Comparison of ENCODE assay signal across 7 cellular contexts in the genomic region with DNA sequence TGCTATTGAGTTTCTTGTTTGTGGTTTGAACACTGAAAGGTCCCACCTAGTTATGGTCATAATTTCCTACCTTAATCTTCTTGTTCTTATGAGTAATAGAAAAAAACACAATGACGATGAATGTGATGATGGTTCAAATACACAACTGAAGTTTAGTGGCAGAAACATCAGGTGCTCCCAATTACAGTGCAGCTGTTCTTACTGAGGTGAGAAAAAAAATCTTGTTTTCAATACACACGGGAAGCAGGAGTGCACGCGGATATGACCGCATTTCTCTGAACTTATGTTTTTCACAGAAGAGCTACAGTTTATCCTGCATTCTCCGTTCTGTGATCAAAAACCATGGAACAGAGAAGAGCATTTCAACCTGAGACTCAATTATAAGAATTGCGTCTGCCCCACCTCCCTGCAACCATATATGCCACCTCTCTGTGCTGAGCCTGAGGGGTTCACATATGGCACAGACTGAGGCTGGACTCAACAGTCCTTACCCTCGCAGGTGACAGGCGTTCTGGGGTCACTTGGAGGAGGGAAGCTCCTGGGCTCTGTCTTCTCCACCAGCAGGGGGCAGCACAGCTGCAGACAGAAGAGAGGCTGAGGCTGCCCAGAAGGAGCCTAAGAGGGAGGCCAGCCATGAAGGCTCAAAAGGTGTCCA.
DNase-seq lines count a peak whose midpoint lies in the region; ATAC-seq and TF ChIP-seq lines count a peak whose summit lies in the region.

No MANE protein-coding gene starts in this region.

- H2AFZ ChIP-seq in MM.1S (ENCODE audit: low read length) = no peak overlapping the region

- H3F3A ChIP-seq in MM.1S (ENCODE audit: insufficient read depth, low read length) = no peaks in the 10 kb centered on the region

- 66 to 68% methylated on average over 9 of the region's 9 CpGs for WGBS in lung, 2 donors

- no peaks in the 10 kb centered on the region for H3K9me3 ChIP-seq in MM.1S (replicated peaks; ENCODE audit: insufficient read depth, low read length)
- H3K9me3 ChIP-seq in lung (ENCODE audit: control insufficient read depth in 2 of 2, insufficient read depth in 1 of 2, low read length in 1 of 2) = no peaks in the 10 kb centered on the region

- H3K27ac Mint-ChIP-seq in WTC11 = no peak overlapping the region

- CTCF ChIA-PET in WTC11 (lab: Charles Lee) = interaction anchor here (0.6 to 8.5 kb wide), 58 partner anchors 8 to 794 kb away, joined by 3 to 125 read pairs (median 4); partner anchors contain the start of genes RSPH14 and ZNF280B

- H3K27me3 Mint-ChIP-seq in WTC11 (ENCODE audit: low read depth) = peaks cover 88% of the 10 kb centered on the region

- H3K27ac ChIP-seq in MM.1S (ENCODE audit: low read length) = no peak overlapping the region
- H3K27ac ChIP-seq in lung (ENCODE audit: low read depth in 1 of 2, low read length in 1 of 2) = no peak overlapping the region

- H3K9me3 Mint-ChIP-seq in WTC11 = no peaks in the 10 kb centered on the region

- H3K36me3 Mint-ChIP-seq in WTC11 = no peaks in the 10 kb centered on the region

- no peak overlapping the region for H3K4me3 Mint-ChIP-seq in WTC11

- H4K20me1 ChIP-seq in MM.1S (ENCODE audit: insufficient read depth, low read length) = no peaks in the 10 kb centered on the region

- peak; percentile 90 for ATAC-seq in WTC11
- no peak for ATAC-seq in lung (ENCODE audit: insufficient read depth, low FRiP score)

- H3K4me1 Mint-ChIP-seq in WTC11 = no peaks in the 10 kb centered on the region

- H3K36me3 ChIP-seq in MM.1S (replicated peaks; ENCODE audit: insufficient read depth, low read length) (no peaks in the 10 kb centered on the region), lung (ENCODE audit: control insufficient read depth in 2 of 2, insufficient read depth in 2 of 2, low read length in 2 of 2) (no peaks in the 10 kb centered on the region)

- DNase-seq in GM10266 (ENCODE audit: extremely low spot score) (peak; percentile 38), MM.1S (peak; percentile 54), WTC11 (ENCODE audit: low spot score) (peak; percentile 82), lung (ENCODE audit: low spot score) (peak; percentile 48), NCI-H2081 treated with DMSO at 0.1 percent for 48 hours (lab: John Stamatoyannopoulos, UW) (no peak)
- DNase-seq in central memory CD4-positive, alpha-beta T cell = peak; percentile 66
- peak; percentile 24 to 26 for DNase-seq in stimulated activated CD8-positive, alpha-beta memory T cell treated with anti-CD3 and anti-CD28 coated beads, Interleukin-15, amount 100 ng/mL, for 4 hours (ENCODE audit: low read depth in 2 of 2)

- H3K79me2 ChIP-seq in MM.1S (ENCODE audit: low read length) = no peaks in the 10 kb centered on the region

- H3K4me3 ChIP-seq in MM.1S (ENCODE audit: low read length) (no peak overlapping the region), lung (no peak overlapping the region)

- no peaks in the 10 kb centered on the region for H3K9me2 ChIP-seq in MM.1S (replicated peaks; ENCODE audit: insufficient read depth, low read length)

- TF ChIP-seq CTCF in GM10266 (IDR thresholded peaks at IDR 0.05; ENCODE audit: control insufficient read depth, insufficient read depth, low read depth, missing control alignments) (peak; percentile 67), MM.1S (IDR thresholded peaks at IDR 0.05; ENCODE audit: low read length) (peak; percentile 72), WTC11 (IDR thresholded peaks at IDR 0.05) (peak; percentile 66; the same call in 1 of the 2 replicates), lung (IDR thresholded peaks at IDR 0.05; ENCODE audit: control extremely low read depth, extremely low read depth) (peak; percentile 44)

- H3K27me3 ChIP-seq in MM.1S (replicated peaks; ENCODE audit: insufficient read depth, low read length) (no peaks in the 10 kb centered on the region), lung (ENCODE audit: control insufficient read depth, insufficient read depth) (no peaks in the 10 kb centered on the region)

- H3K4me1 ChIP-seq in MM.1S (ENCODE audit: low read length) = no peaks in the 10 kb centered on the region
- H3K4me1 ChIP-seq in lung (ENCODE audit: control insufficient read depth in 2 of 2, insufficient read depth in 2 of 2, low read length in 2 of 2) = peaks cover 0 to 1% of the 10 kb centered on the region in 2 donors

- H3K9ac ChIP-seq in MM.1S (ENCODE audit: low read length) = no peak overlapping the region

- H3K4me2 ChIP-seq in MM.1S (ENCODE audit: low read depth, low read length) = no peak overlapping the region

- POLR2A ChIA-PET in WTC11 (lab: Charles Lee) = interaction anchor here (0.5 to 1.2 kb wide), 2 partner anchors 8 to 167 kb away, joined by 4 read pairs; no protein-coding TSS in a partner anchor

TF ChIP-seq in WTC11, 78 proteins besides CTCF, POLR2A, EP300 and RAD21:
- TF ChIP-seq HMGXB4 (CRISPR knock-in tag; IDR thresholded peaks at IDR 0.05) (no peak), CDX4 (CRISPR knock-in tag; IDR thresholded peaks at IDR 0.05; ENCODE audit: borderline replicate concordance) (no peak), GABPB1 (CRISPR knock-in tag; IDR thresholded peaks at IDR 0.05) (no peak), IRF2 (CRISPR knock-in tag; IDR thresholded peaks at IDR 0.05; ENCODE audit: borderline replicate concordance, low read depth) (no peak), GRHL2 (CRISPR knock-in tag; IDR thresholded peaks at IDR 0.05; ENCODE audit: insufficient replicate concordance, severe bottlenecking) (no peak), ZNF396 (CRISPR knock-in tag; IDR thresholded peaks at IDR 0.05; ENCODE audit: borderline replicate concordance) (no peak)
- TF ChIP-seq, protein P1, sequence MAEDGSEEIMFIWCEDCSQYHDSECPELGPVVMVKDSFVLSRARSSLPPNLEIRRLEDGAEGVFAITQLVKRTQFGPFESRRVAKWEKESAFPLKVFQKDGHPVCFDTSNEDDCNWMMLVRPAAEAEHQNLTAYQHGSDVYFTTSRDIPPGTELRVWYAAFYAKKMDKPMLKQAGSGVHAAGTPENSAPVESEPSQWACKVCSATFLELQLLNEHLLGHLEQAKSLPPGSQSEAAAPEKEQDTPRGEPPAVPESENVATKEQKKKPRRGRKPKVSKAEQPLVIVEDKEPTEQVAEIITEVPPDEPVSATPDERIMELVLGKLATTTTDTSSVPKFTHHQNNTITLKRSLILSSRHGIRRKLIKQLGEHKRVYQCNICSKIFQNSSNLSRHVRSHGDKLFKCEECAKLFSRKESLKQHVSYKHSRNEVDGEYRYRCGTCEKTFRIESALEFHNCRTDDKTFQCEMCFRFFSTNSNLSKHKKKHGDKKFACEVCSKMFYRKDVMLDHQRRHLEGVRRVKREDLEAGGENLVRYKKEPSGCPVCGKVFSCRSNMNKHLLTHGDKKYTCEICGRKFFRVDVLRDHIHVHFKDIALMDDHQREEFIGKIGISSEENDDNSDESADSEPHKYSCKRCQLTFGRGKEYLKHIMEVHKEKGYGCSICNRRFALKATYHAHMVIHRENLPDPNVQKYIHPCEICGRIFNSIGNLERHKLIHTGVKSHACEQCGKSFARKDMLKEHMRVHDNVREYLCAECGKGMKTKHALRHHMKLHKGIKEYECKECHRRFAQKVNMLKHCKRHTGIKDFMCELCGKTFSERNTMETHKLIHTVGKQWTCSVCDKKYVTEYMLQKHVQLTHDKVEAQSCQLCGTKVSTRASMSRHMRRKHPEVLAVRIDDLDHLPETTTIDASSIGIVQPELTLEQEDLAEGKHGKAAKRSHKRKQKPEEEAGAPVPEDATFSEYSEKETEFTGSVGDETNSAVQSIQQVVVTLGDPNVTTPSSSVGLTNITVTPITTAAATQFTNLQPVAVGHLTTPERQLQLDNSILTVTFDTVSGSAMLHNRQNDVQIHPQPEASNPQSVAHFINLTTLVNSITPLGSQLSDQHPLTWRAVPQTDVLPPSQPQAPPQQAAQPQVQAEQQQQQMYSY (CRISPR knock-in tag; IDR thresholded peaks at IDR 0.05) = no peak
